In the genomic region with DNA sequence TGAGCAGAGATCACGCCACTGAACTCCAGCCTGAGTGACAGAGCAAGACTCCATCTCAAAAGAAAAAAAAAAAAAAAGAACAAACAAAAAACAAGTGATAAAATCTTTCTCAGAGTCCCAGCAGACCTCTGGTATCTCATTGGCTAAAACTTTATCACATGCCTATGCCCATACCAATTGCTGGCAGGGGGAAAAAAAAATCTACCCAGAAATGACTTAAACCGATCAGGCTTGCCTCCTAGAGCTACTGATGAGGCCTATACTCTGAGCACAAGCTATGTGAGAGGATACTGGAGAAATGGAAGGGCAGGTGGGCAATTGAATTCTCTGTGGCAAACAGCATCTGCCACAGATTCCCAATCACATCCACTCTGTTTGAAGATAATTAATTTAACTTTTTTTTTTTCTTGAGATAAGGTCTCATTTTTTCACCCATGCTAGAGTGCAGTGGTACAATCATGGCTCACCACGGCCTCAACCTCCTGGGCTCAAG, we compare ENCODE assay signal across 18 cellular contexts. TPM values are rescaled to one million over a fixed set of nuclear protein-coding genes. Genes with fewer than 3 reads are reported as not detected.
DNase-seq lines count a peak whose midpoint lies in the region; ATAC-seq, FAIRE-seq and TF ChIP-seq lines count a peak whose summit lies in the region.
"Had no signal": no experiment of that assay in that cellular context is flagged by ENCODE, and none has a peak within 500 bp of the region (broad histone marks: within the 10 kb centered on the region; RNA-seq: fewer than 3 reads in every experiment).

No MANE protein-coding gene starts in this region.

- in situ Hi-C loops in K562 (cut with MboI): no loop called here

- ATAC-seq in DND-41 (ENCODE audit: insufficient read depth, low read depth): peak; percentile 47; the same call in 1 of the 3 replicates
- ATAC-seq in K562: peak; percentile 33; the same call in 1 of the 3 replicates
- ATAC-seq in HG03095 (IDR thresholded peaks at IDR 0.05; ENCODE audit: unreplicated experiment): no peak
- ATAC-seq: HCT116 had no signal

- H3K9me3 ChIP-seq in DND-41 (ENCODE audit: insufficient read depth, low read length, severe bottlenecking): no peaks in the 10 kb centered on the region
- H3K9me3 ChIP-seq in K562 (replicated peaks; ENCODE audit: control insufficient read depth, insufficient read depth, low read depth, low read length): no peaks in the 10 kb centered on the region
- H3K9me3 ChIP-seq: A549, BLaER1 had no signal

- WGBS in K562 (ENCODE audit: insufficient coverage, low coverage, missing lambda C conversion rate): 42% methylated on average over 3 of the region's 3 CpGs

- H3K4me3 ChIP-seq in DND-41 (ENCODE audit: low read depth in 1 of 2, low read length in 2 of 2) (no peak overlapping the region), K562 (no peak overlapping the region)
- H3K4me3 ChIP-seq: A549, BLaER1, GM23248 had no signal

- no peaks in the 10 kb centered on the region for H3K27me3 ChIP-seq in DND-41 (ENCODE audit: insufficient read depth, low read length, poor library complexity)
- H3K27me3 ChIP-seq in K562 (ENCODE audit: control insufficient read depth in 2 of 2, insufficient read depth in 2 of 2, low read length in 2 of 2): no peaks in the 10 kb centered on the region
- H3K27me3 ChIP-seq: BLaER1 had no signal

- TF ChIP-seq EP300 in K562 (IDR thresholded peaks at IDR 0.05; ENCODE audit: low read length): no peak

- H3K79me2 ChIP-seq in DND-41 (ENCODE audit: insufficient read depth, low read length): no peaks in the 10 kb centered on the region
- no peaks in the 10 kb centered on the region for H3K79me2 ChIP-seq in K562 (ENCODE audit: control insufficient read depth, insufficient read depth, low read length)

- H3K36me3 ChIP-seq in DND-41 (ENCODE audit: insufficient read depth, low read length) (no peaks in the 10 kb centered on the region), K562 (ENCODE audit: control insufficient read depth, insufficient read depth, low read length) (no peaks in the 10 kb centered on the region)
- H3K36me3 ChIP-seq: BLaER1 had no signal

- H3K4me2 ChIP-seq in DND-41 (ENCODE audit: insufficient read depth, low read length): no peak overlapping the region
- no peak overlapping the region for H3K4me2 ChIP-seq in K562 (ENCODE audit: insufficient read depth, low read length)
- H3K4me2 ChIP-seq: A549, BLaER1, KMS-11 had no signal

- DNase-seq in DND-41: no peak
- peak; percentile 58 for DNase-seq in NCI-H2171 treated with DMSO at 0.1 percent for 48 hours (lab: John Stamatoyannopoulos, UW)
- no peak for DNase-seq in K562 (ENCODE audit: extremely low read depth in 1 of 4, low spot score in 3 of 4)
- DNase-seq in COLO668 (lab: John Stamatoyannopoulos, UW; ENCODE audit: unreplicated experiment): no peak
- DNase-seq in NCI-H2107 treated with DMSO at 0.1 percent for 48 hours (lab: John Stamatoyannopoulos, UW; ENCODE audit: unreplicated experiment): no peak
- DNase-seq: CD8-positive, alpha-beta memory T cell; DMS153; DMS79 treated with DMSO at 0.1 percent for 48 hours; GF-D8; GM23248; IMR-90 had no signal

- FAIRE-seq in K562 (lab: Jason Lieb, UNC): no peak
- FAIRE-seq: A549, H54 had no signal

- intact Hi-C loops in K562 (cut with micrococcal nuclease): loop anchor here (5.0 kb wide), 1 partner anchor 49 kb away; the partner anchor contains the start of genes FBXO36 and TRIP12

- BruUV-seq in K562 (replicated peaks; lab: Mats Ljungman, UMichigan): no TSS peak

- no peak for TF ChIP-seq RAD21 in K562 (CRISPR knock-in tag; conservative IDR thresholded peaks at IDR 0.05 in 1 of 2, IDR thresholded peaks at IDR 0.05 in 1 of 2)

- TF ChIP-seq CTCF in 22Rv1 (IDR thresholded peaks at IDR 0.05): no peak
- TF ChIP-seq CTCF in DND-41 (IDR thresholded peaks at IDR 0.05; ENCODE audit: borderline replicate concordance, extremely low read depth, low read length, poor library complexity, severe bottlenecking): no peak
- no peak for TF ChIP-seq CTCF in K562 (IDR thresholded peaks at IDR 0.05 in 2 of 3, conservative IDR thresholded peaks at IDR 0.05 in 1 of 3; ENCODE audit: insufficient read depth in 2 of 3, low read depth in 1 of 3, low read length in 3 of 3)

- CTCF ChIA-PET in K562 (lab: Yijun Ruan, JAX; ENCODE audit: low intra/inter-chr PET ratio): no interaction called here

- no peaks in the 10 kb centered on the region for H3K9me1 ChIP-seq in K562 (ENCODE audit: control insufficient read depth, insufficient read depth, low read length)

- TF ChIP-seq POLR2A in K562 (conservative IDR thresholded peaks at IDR 0.05): no peak

- POLR2A ChIA-PET in K562 (lab: Yijun Ruan, JAX): interaction anchor here (0.7 to 0.9 kb wide), 2 partner anchors 10 to 13 kb away, joined by 3 to 4 read pairs; no protein-coding TSS in a partner anchor

- H4K20me1 ChIP-seq in DND-41 (ENCODE audit: insufficient read depth, low read length) (no peaks in the 10 kb centered on the region), K562 (replicated peaks; ENCODE audit: control insufficient read depth, insufficient read depth, low read length) (no peaks in the 10 kb centered on the region)
- H4K20me1 ChIP-seq: BLaER1 had no signal

- H3K9ac ChIP-seq in DND-41 (ENCODE audit: low read depth, low read length): no peak overlapping the region
- no peak overlapping the region for H3K9ac ChIP-seq in K562 (ENCODE audit: insufficient read depth in 1 of 2, low read depth in 2 of 2, low read length in 2 of 2)
- H3K9ac ChIP-seq: BLaER1, GM23248, KMS-11 had no signal

- H3K27ac ChIP-seq in 22Rv1 (peak overlapping the region; percentile 25), DND-41 (ENCODE audit: low read length) (no peak overlapping the region), K562 (ENCODE audit: extremely low read depth, low read depth, low read length) (no peak overlapping the region)
- H3K27ac ChIP-seq: A549, BLaER1, GM23248, KMS-11 had no signal

- no peaks in the 10 kb centered on the region for H3K4me1 ChIP-seq in DND-41 (ENCODE audit: insufficient read depth, low read length)
- no peaks in the 10 kb centered on the region; a peak in 1 of 5 replicates for H3K4me1 ChIP-seq in K562 (replicated peaks in 1 of 2; ENCODE audit: control insufficient read depth in 2 of 2, insufficient read depth in 2 of 2, low read length in 2 of 2)
- H3K4me1 ChIP-seq: A549, BLaER1 had no signal

- no peak overlapping the region for H2AFZ ChIP-seq in DND-41 (ENCODE audit: low read depth, low read length)
- no peak overlapping the region for H2AFZ ChIP-seq in K562 (ENCODE audit: low read depth, low read length)
- H2AFZ ChIP-seq: GM23248 had no signal

TF ChIP-seq in K562, 482 proteins besides CTCF, POLR2A, EP300 and RAD21 (continues in another document):
- TF ChIP-seq CBX2 (IDR thresholded peaks at IDR 0.05; ENCODE audit: insufficient read depth, low read length, poor library complexity, severe bottlenecking) (no peak), PKNOX1 (IDR thresholded peaks at IDR 0.05) (peak; percentile 73), ZNF224 (CRISPR knock-in tag; IDR thresholded peaks at IDR 0.05) (no peak), ZNF384 (IDR thresholded peaks at IDR 0.05; ENCODE audit: low read depth, low read length) (peak; percentile 31; the same call in 1 of the 2 replicates)

RNA-seq across cellular contexts. Expression of gene FBXO36, which starts 49.0 kb away (rescaled TPM):
- total RNA-seq in K562 (2011; cell fraction: chromatin; rRNA removed; ENCODE audit: low replicate concordance): 0.30 and 0.70 TPM in 2 replicates
- total RNA-seq in K562 (2011; cell fraction: nucleolus; rRNA removed): 0.53 and 0.67 TPM in 2 replicates
- total RNA-seq in K562 (2011; cell fraction: nucleoplasm; rRNA removed): 0.44 and 0.99 TPM in 2 replicates
- total RNA-seq in K562 (2014; rRNA removed) (0.29 and 0.54 TPM in 2 replicates), K562 (2014; rRNA removed; fragmentation: Illumina TruSeq; extraction: Trizol) (0.64 and 0.80 TPM in 2 replicates), K562 (2015; rRNA removed; fragmentation: Illumina TruSeq; extraction: Trizol) (0.43 and 0.49 TPM in 2 replicates), K562 (2021) (0.29 and 0.47 TPM in 2 replicates)
- polyA plus RNA-seq in K562 (2011; rRNA removed) (0.91 and 1.3 TPM in 2 replicates), K562 (2014; fragmentation: Illumina TruSeq; extraction: Trizol) (0.48 and 0.58 TPM in 2 replicates), K562 (2014; fragmentation: Nextera tagmentation; extraction: Ambion mirVana) (under 1 TPM; 0.73 to 0.85 TPM), K562 (2014; rRNA removed) (0.22 and 0.40 TPM in 2 replicates)
- polyA plus RNA-seq in K562 (2011; cell fraction: cytosol; rRNA removed): 0.33 and 1.1 TPM in 2 replicates
- 0.26 and 0.52 TPM in 2 replicates for polyA plus RNA-seq in K562 (2011; cell fraction: nucleus; rRNA removed)
- 0.11 and 0.17 TPM in 2 replicates for polyA plus RNA-seq in K562 (2012)
- 1.2 TPM in 2 replicates for polyA minus RNA-seq in K562 (2011; rRNA and poly(A)+ RNA removed)
- not detected in 2 replicates for polyA minus RNA-seq in K562 (2011; cell fraction: cytosol; rRNA and poly(A)+ RNA removed)
- polyA minus RNA-seq in K562 (2011; cell fraction: nucleus; rRNA and poly(A)+ RNA removed): 0.13 and 0.78 TPM in 2 replicates

RNA-seq across cellular contexts. Expression of gene TRIP12, which starts 49.5 kb away (rescaled TPM):
- total RNA-seq in K562 (2011; cell fraction: chromatin; rRNA removed; ENCODE audit: low replicate concordance): 152 and 369 TPM in 2 replicates
- total RNA-seq in K562 (2011; cell fraction: nucleolus; rRNA removed): 52.2 and 78.3 TPM in 2 replicates
- total RNA-seq in K562 (2011; cell fraction: nucleoplasm; rRNA removed): 115 and 140 TPM in 2 replicates
- total RNA-seq in K562 (2014; rRNA removed) (74.5 and 77.6 TPM in 2 replicates), K562 (2014; rRNA removed; fragmentation: Illumina TruSeq; extraction: Trizol) (112 and 143 TPM in 2 replicates), K562 (2015; rRNA removed; fragmentation: Illumina TruSeq; extraction: Trizol) (111 and 121 TPM in 2 replicates), K562 (2021) (121 and 131 TPM in 2 replicates)
- polyA plus RNA-seq in K562 (2011; rRNA removed) (65.8 and 80.1 TPM in 2 replicates), K562 (2014; fragmentation: Illumina TruSeq; extraction: Trizol) (79.9 and 87.5 TPM in 2 replicates), K562 (2014; fragmentation: Nextera tagmentation; extraction: Ambion mirVana) (10 to 100 TPM; 15.2 to 26.5 TPM), K562 (2014; rRNA removed) (53.1 and 56.1 TPM in 2 replicates)
- polyA plus RNA-seq in K562 (2011; cell fraction: cytosol; rRNA removed): 24.0 and 31.6 TPM in 2 replicates
- 93.4 and 96.8 TPM in 2 replicates for polyA plus RNA-seq in K562 (2011; cell fraction: nucleus; rRNA removed)
- polyA plus RNA-seq in K562 (2012): 48.6 and 73.7 TPM in 2 replicates
- 426 and 432 TPM in 2 replicates for polyA minus RNA-seq in K562 (2011; rRNA and poly(A)+ RNA removed)
- polyA minus RNA-seq in K562 (2011; cell fraction: cytosol; rRNA and poly(A)+ RNA removed): 120 and 147 TPM in 2 replicates
- polyA minus RNA-seq in K562 (2011; cell fraction: nucleus; rRNA and poly(A)+ RNA removed): 105 and 175 TPM in 2 replicates
